Comparison of ENCODE assay signal across 8 cellular contexts in genomic region chr14:70622111-70622712, GRCh38. TPM values are rescaled to one million over a fixed set of nuclear protein-coding genes. Genes with fewer than 3 reads are reported as not detected.
DNase-seq lines count a peak whose midpoint lies in the region; ATAC-seq and TF ChIP-seq lines count a peak whose summit lies in the region.

No MANE protein-coding gene starts in this region.

- H3K27me3 ChIP-seq in CD8-positive, alpha-beta memory T cell (ENCODE audit: insufficient read depth, low read length, poor library complexity, severe bottlenecking): no peaks in the 10 kb centered on the region
- no peaks in the 10 kb centered on the region for H3K27me3 ChIP-seq in HCT116 (ENCODE audit: insufficient read depth, low read length)

- H3K4me1 Mint-ChIP-seq in CD8-positive, alpha-beta memory T cell: no peaks in the 10 kb centered on the region
- H3K4me1 Mint-ChIP-seq in activated T-cell treated with anti-CD3 and anti-CD28 coated beads, Interleukin-2, amount 50 U/mL, for 24 hours (ENCODE audit: low read depth): no peaks in the 10 kb centered on the region

- H3K27me3 Mint-ChIP-seq in CD8-positive, alpha-beta memory T cell: peaks cover 0 to 7% of the 10 kb centered on the region in 2 donors
- no peaks in the 10 kb centered on the region for H3K27me3 Mint-ChIP-seq in activated T-cell treated with anti-CD3 and anti-CD28 coated beads, Interleukin-2, amount 50 U/mL, for 24 hours

- no peak overlapping the region for H3K4me3 Mint-ChIP-seq in CD8-positive, alpha-beta memory T cell
- no peak overlapping the region for H3K4me3 Mint-ChIP-seq in activated T-cell treated with anti-CD3 and anti-CD28 coated beads, Interleukin-2, amount 50 U/mL, for 24 hours

- no peak overlapping the region for H3K27ac ChIP-seq in CD8-positive, alpha-beta memory T cell (ENCODE audit: low read depth, low read length)
- no peak overlapping the region for H3K27ac ChIP-seq in HCT116 (ENCODE audit: low read depth, low read length)

- no peaks in the 10 kb centered on the region for H3K79me2 ChIP-seq in HCT116 (ENCODE audit: insufficient read depth, low read length)

- peak; percentile 91 for TF ChIP-seq RAD21 in HCT116 (IDR thresholded peaks at IDR 0.05; ENCODE audit: low read depth)

- H3K9me3 Mint-ChIP-seq in CD8-positive, alpha-beta memory T cell: peaks cover 14 to 19% (median 17%) of the 10 kb centered on the region in 5 donors
- peaks cover 9% of the 10 kb centered on the region for H3K9me3 Mint-ChIP-seq in activated T-cell treated with anti-CD3 and anti-CD28 coated beads, Interleukin-2, amount 50 U/mL, for 24 hours

- intact Hi-C loops in HCT116 (cut with micrococcal nuclease): loop anchor here (1.0 kb wide), 3 partner anchors 92 to 334 kb away; no protein-coding TSS in a partner anchor
- intact Hi-C loops in Right ventricle myocardium superior (cut with DNase I): loop anchor here (5.0 to 10.0 kb wide), 2 partner anchors 90 to 193 kb away; no protein-coding TSS in a partner anchor
- intact Hi-C loops in posterior vena cava (cut with DNase I): loop anchor here in 1 of 2 donors (5.0 kb wide), 1 partner anchor 1480 kb away; no protein-coding TSS in a partner anchor

- no TSS peak for BruUV-seq in HCT116 (replicated peaks; lab: Mats Ljungman, UMichigan)

- ATAC-seq in HCT116: peak; percentile 98
- peak; percentile 55 for ATAC-seq in Right ventricle myocardium superior (ENCODE audit: poor library complexity)

- H3K9me3 ChIP-seq in CD8-positive, alpha-beta memory T cell (ENCODE audit: low read length): no peaks in the 10 kb centered on the region
- H3K9me3 ChIP-seq in HCT116 (ENCODE audit: control insufficient read depth in 1 of 2, insufficient read depth in 1 of 2, low read depth in 1 of 2, low read length in 2 of 2): peaks cover 0 to 9% of the 10 kb centered on the region in 2 experiments; a peak in 3 of 4 replicates

- no peak for TF ChIP-seq POLR2A in HCT116 (IDR thresholded peaks at IDR 0.05; ENCODE audit: borderline replicate concordance, extremely low read depth, insufficient read depth, insufficient read length)

- H3K4me3 ChIP-seq in CD8-positive, alpha-beta memory T cell (ENCODE audit: low read length): no peak overlapping the region
- no peak overlapping the region for H3K4me3 ChIP-seq in HCT116 (replicated peaks in 1 of 2; ENCODE audit: low read depth in 1 of 2, low read length in 2 of 2)

- no peak overlapping the region for H2AFZ ChIP-seq in HCT116 (ENCODE audit: low read depth, low read length, poor library complexity, severe bottlenecking)

- RAD21 ChIA-PET in HCT116 (lab: Charles Lee; ENCODE audit: low non-redundant PET in 1 of 2, low total read pairs in 2 of 2, uncharacterized antibody in 2 of 2, unreplicated experiment in 2 of 2): no interaction called here

- H3K27ac Mint-ChIP-seq in CD8-positive, alpha-beta memory T cell: peak overlapping the region in 1 of 8 donors; percentile 44
- H3K27ac Mint-ChIP-seq in activated T-cell treated with anti-CD3 and anti-CD28 coated beads, Interleukin-2, amount 50 U/mL, for 24 hours: no peak overlapping the region

- peak; percentile 81 to 89 (median 88) for TF ChIP-seq CTCF in HCT116 (IDR thresholded peaks at IDR 0.05 in 2 of 3, conservative IDR thresholded peaks at IDR 0.05 in 1 of 3; ENCODE audit: borderline replicate concordance in 1 of 3, insufficient read depth in 1 of 3, low read depth in 2 of 3, low read length in 2 of 3)

- CTCF ChIA-PET in CD8-positive, alpha-beta memory T cell (lab: Charles Lee): interaction anchor here (0.8 to 3.0 kb wide), 5 partner anchors 83 to 195 kb away, joined by 3 to 19 read pairs (median 5); no protein-coding TSS in a partner anchor
- CTCF ChIA-PET in HCT116 (lab: Charles Lee): interaction anchor here (1.0 to 5.4 kb wide), 4 partner anchors 92 to 196 kb away, joined by 3 to 33 read pairs (median 4); partner anchors contain the start of gene MAP3K9

- H3K36me3 Mint-ChIP-seq in CD8-positive, alpha-beta memory T cell: peaks cover 4 to 19% (median 11%) of the 10 kb centered on the region in 3 donors
- peaks cover 10% of the 10 kb centered on the region for H3K36me3 Mint-ChIP-seq in activated T-cell treated with anti-CD3 and anti-CD28 coated beads, Interleukin-2, amount 50 U/mL, for 24 hours (ENCODE audit: low read depth)

- POLR2A ChIA-PET in CD8-positive, alpha-beta memory T cell (lab: Charles Lee): interaction anchor here (0.6 kb wide), 1 partner anchor 187 kb away, joined by 7 read pairs; no protein-coding TSS in a partner anchor
- POLR2A ChIA-PET in HCT116 (lab: Charles Lee): no interaction called here

- peak in 4 of 5 donors; percentile 35 to 63 (median 51) for DNase-seq in CD8-positive, alpha-beta memory T cell
- DNase-seq in HCT116 (ENCODE audit: low read depth, low spot score): peak; percentile 53
- peak; percentile 81 for DNase-seq in NCI-H82 (lab: John Stamatoyannopoulos, UW)
- DNase-seq in activated T-cell treated with anti-CD3 and anti-CD28 coated beads, Interleukin-2, amount 50 U/mL, for 24 hours: peak; percentile 47
- no peak for DNase-seq in Right ventricle myocardium superior
- peak; percentile 9 to 58 for DNase-seq in stimulated activated CD4-positive, alpha-beta T cell treated with anti-CD3 and anti-CD28 coated beads, Interleukin-1b, Interleukin-23, amount 100 ng/mL, for 4 hours (ENCODE audit: low read depth in 2 of 2)
- no peak for DNase-seq in posterior vena cava (ENCODE audit: low spot score)
- DNase-seq in amygdala (lab: John Stamatoyannopoulos, UW): no peak

- no peaks in the 10 kb centered on the region for H4K20me1 ChIP-seq in HCT116 (ENCODE audit: insufficient read depth)

- no peaks in the 10 kb centered on the region for H3K9me2 ChIP-seq in HCT116 (ENCODE audit: insufficient read depth)

- H3K9ac ChIP-seq in HCT116 (ENCODE audit: low read length): no peak overlapping the region

- no peak overlapping the region for H3K4me2 ChIP-seq in HCT116 (ENCODE audit: low read length)

- no peaks in the 10 kb centered on the region for H3K4me1 ChIP-seq in CD8-positive, alpha-beta memory T cell (ENCODE audit: insufficient read depth, low read length)
- H3K4me1 ChIP-seq in HCT116 (ENCODE audit: control insufficient read depth in 1 of 2, insufficient read depth in 2 of 2, low read length in 2 of 2): no peaks in the 10 kb centered on the region

- H3K36me3 ChIP-seq in CD8-positive, alpha-beta memory T cell (ENCODE audit: insufficient read depth, low read length): no peaks in the 10 kb centered on the region
- no peaks in the 10 kb centered on the region for H3K36me3 ChIP-seq in HCT116 (ENCODE audit: control insufficient read depth in 1 of 2, insufficient read depth in 2 of 2, low read length in 2 of 2)

TF ChIP-seq in HCT116, 20 proteins besides CTCF, POLR2A, EP300 and RAD21 (continues in another document):
- TF ChIP-seq EZH2 (IDR thresholded peaks at IDR 0.05) (no peak), ZFX (IDR thresholded peaks at IDR 0.05) (no peak), MAX (IDR thresholded peaks at IDR 0.05) (no peak), YY1 (IDR thresholded peaks at IDR 0.05; ENCODE audit: extremely low read depth, insufficient replicate concordance, low read depth, low read length) (no peak), SRF (IDR thresholded peaks at IDR 0.05; ENCODE audit: low read depth) (no peak), SP1 (IDR thresholded peaks at IDR 0.05; ENCODE audit: low read depth) (no peak), FOSL1 (IDR thresholded peaks at IDR 0.05; ENCODE audit: low read depth) (no peak), ELF1 (IDR thresholded peaks at IDR 0.05; ENCODE audit: borderline replicate concordance, low read depth) (no peak), EZH2phosphoT487 (IDR thresholded peaks at IDR 0.05; ENCODE audit: borderline replicate concordance) (no peak), CEBPB (IDR thresholded peaks at IDR 0.05; ENCODE audit: low read depth) (no peak), CBX3 (IDR thresholded peaks at IDR 0.05; ENCODE audit: low read depth) (no peak), POLR2AphosphoS5 (IDR thresholded peaks at IDR 0.05; ENCODE audit: low read depth, low read length) (no peak), ATF3 (IDR thresholded peaks at IDR 0.05) (no peak), ZBTB33 (IDR thresholded peaks at IDR 0.05; ENCODE audit: extremely low read depth, insufficient replicate concordance, low read length) (no peak), SIN3A (IDR thresholded peaks at IDR 0.05; ENCODE audit: low read depth) (no peak), TCF7L2 (IDR thresholded peaks at IDR 0.05; ENCODE audit: borderline replicate concordance, extremely low read depth, insufficient read depth, insufficient read length) (no peak), EGR1 (IDR thresholded peaks at IDR 0.05; ENCODE audit: low read depth) (no peak)

RNA-seq across cellular contexts. Expression of gene TTC9, which starts 19.5 kb away (rescaled TPM):
- total RNA-seq in CD8-positive, alpha-beta memory T cell: 1 to 10 TPM; 5.8 to 6.5 TPM
- 12.5 TPM for polyA plus RNA-seq in CD8-positive, alpha-beta memory T cell
- total RNA-seq in HCT116 (2021; ENCODE audit: unreplicated experiment): 2.4 TPM
- 2.5 and 2.8 TPM in 2 replicates for polyA plus RNA-seq in HCT116 (2012)
- total RNA-seq in Right ventricle myocardium superior: 0.91 TPM
- 1 to 10 TPM in 1 of 2 donors, under 1 TPM in 1; 0.83 to 1.0 TPM for total RNA-seq in posterior vena cava

RNA-seq across cellular contexts. Expression of gene MED6, which starts 21.8 kb away (rescaled TPM):
- total RNA-seq in CD8-positive, alpha-beta memory T cell: 10 to 100 TPM; 62.3 to 63.9 TPM
- polyA plus RNA-seq in CD8-positive, alpha-beta memory T cell: 41.1 TPM
- 39.6 TPM for total RNA-seq in HCT116 (2021; ENCODE audit: unreplicated experiment)
- 18.3 and 20.9 TPM in 2 replicates for polyA plus RNA-seq in HCT116 (2012)
- 17.7 TPM for total RNA-seq in Right ventricle myocardium superior
- 10 to 100 TPM; 22.1 to 27.3 TPM for total RNA-seq in posterior vena cava

Comparison
In these comparisons a context has a peak if more than half of its experiments do, and no peak if none do; other contexts are left out.
1. DNase-seq: peak in CD8-positive, alpha-beta memory T cell (4 of 5), HCT116 (single experiment), NCI-H82 (single experiment), activated T-cell treated with anti-CD3 and anti-CD28 coated beads, Interleukin-2, amount 50 U/mL, for 24 hours (single experiment) and stimulated activated CD4-positive, alpha-beta T cell treated with anti-CD3 and anti-CD28 coated beads, Interleukin-1b, Interleukin-23, amount 100 ng/mL, for 4 hours (2 of 2); none in Right ventricle myocardium superior (single experiment), posterior vena cava (single experiment) and amygdala (0 of 56).